In the genomic region with DNA sequence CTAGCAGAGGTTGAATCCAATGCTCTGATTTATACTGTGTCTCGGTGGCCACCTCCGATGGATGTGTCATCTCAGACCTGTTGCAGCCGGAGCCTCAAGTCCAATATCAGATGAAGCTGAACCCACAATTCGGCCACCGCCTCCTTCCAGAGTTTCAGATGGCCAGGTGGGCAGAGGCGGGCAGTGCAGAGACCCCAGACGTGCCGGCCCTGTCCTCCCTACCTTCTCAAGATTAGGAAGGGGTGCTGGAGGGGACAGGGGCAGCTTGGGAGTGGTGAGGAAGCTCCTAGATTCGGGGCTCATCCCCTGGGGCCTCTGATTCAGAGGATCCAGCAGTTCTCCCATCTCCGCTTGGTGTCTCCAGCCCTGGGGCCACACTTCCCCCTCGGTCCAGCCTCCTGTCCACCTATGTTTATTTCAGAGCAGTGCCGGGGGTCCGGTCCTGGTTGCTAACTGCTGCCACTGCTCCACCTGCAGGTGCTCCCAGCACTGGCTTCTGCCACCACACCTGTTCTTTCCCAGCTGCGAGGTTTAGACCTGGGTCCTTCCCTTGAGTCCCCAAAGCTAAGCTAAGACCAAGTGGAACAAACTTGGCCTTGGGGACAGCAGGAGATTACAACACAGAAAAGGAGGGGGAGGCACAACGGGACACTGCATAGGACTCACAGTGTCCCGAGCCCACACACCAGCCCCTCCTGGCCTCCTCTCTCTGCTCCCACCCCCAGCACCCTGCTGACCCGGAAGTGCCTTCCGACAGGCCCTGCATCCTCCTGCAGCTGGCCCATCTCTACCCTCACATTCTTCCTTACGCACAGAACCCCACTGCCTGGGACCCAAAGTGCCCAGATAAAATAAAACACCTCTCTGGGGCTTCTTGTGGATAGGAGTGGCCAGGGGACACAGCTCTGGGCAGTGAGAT, we compare ENCODE assay signal across 11 cellular contexts.
DNase-seq lines count a peak whose midpoint lies in the region; ATAC-seq and TF ChIP-seq lines count a peak whose summit lies in the region.
"Had no signal": no experiment of that assay in that cellular context is flagged by ENCODE, and none has a peak within 500 bp of the region (broad histone marks: within the 10 kb centered on the region; RNA-seq: fewer than 3 reads in every experiment).

No MANE protein-coding gene starts in this region.

- DNase-seq in COLO668 (lab: John Stamatoyannopoulos, UW; ENCODE audit: unreplicated experiment) = peak; percentile 46
- DNase-seq in HCT116 (ENCODE audit: low read depth, low spot score) = no peak
- DNase-seq in activated CD4-positive, alpha-beta memory T cell treated with anti-CD3 and anti-CD28 coated beads, Interleukin-2, amount 10 ng/mL, durations not matched to agents 7 days and 5 days = no peak
- DNase-seq in natural killer cell treated with Interleukin-12 subunit alpha and Interleukin-12 subunit beta and Interleukin-15 and Interleukin-18, amount 100 ng/mL, for 72 hours (ENCODE audit: low spot score) = peak; percentile 44
- no peak for DNase-seq in cardiac septum (ENCODE audit: low spot score)
- DNase-seq in 8988T = no peak
- DNase-seq: amniotic stem cell; DMS79 treated with DMSO at 0.1 percent for 48 hours; effector CD8-positive, alpha-beta T cell; NCI-H2081 had no signal

- H4K20me1 ChIP-seq in HCT116 (ENCODE audit: insufficient read depth) = no peaks in the 10 kb centered on the region

- BruUV-seq in HCT116 (replicated peaks; lab: Mats Ljungman, UMichigan) = no TSS peak

- H3K79me2 ChIP-seq in HCT116 (ENCODE audit: insufficient read depth, low read length) = no peaks in the 10 kb centered on the region

- TF ChIP-seq RAD21 in HCT116 (IDR thresholded peaks at IDR 0.05; ENCODE audit: low read depth) = no peak; the same call in 1 of the 2 replicates

- 0 out of 6 replicates have a peak, but pooled peaks of 2 of the 3 experiments have one; percentile 8 to 11 for TF ChIP-seq CTCF in HCT116 (IDR thresholded peaks at IDR 0.05 in 2 of 3, conservative IDR thresholded peaks at IDR 0.05 in 1 of 3; ENCODE audit: borderline replicate concordance in 1 of 3, insufficient read depth in 1 of 3, low read depth in 2 of 3, low read length in 2 of 3)

- H3K9me3 ChIP-seq in HCT116 (ENCODE audit: control insufficient read depth in 1 of 2, insufficient read depth in 1 of 2, low read depth in 1 of 2, low read length in 2 of 2) = no peaks in the 10 kb centered on the region

- ATAC-seq in HCT116 (no peak), HG03460 (IDR thresholded peaks at IDR 0.05; ENCODE audit: unreplicated experiment) (no peak)
- no peak for ATAC-seq in natural killer cell treated with Interleukin-12 subunit alpha and Interleukin-12 subunit beta and Interleukin-15 and Interleukin-18, amount 100 ng/mL, for 72 hours

- peaks cover 9% of the 10 kb centered on the region for H3K4me1 Mint-ChIP-seq in activated CD4-positive, alpha-beta memory T cell treated with anti-CD3 and anti-CD28 coated beads, Interleukin-2, amount 10 ng/mL, durations not matched to agents 7 days and 5 days
- peaks cover 6 to 9% of the 10 kb centered on the region in 2 donors for H3K4me1 Mint-ChIP-seq in natural killer cell treated with Interleukin-12 subunit alpha and Interleukin-12 subunit beta and Interleukin-15 and Interleukin-18, amount 100 ng/mL, for 72 hours (ENCODE audit: low read depth in 2 of 2)

- H3K27ac Mint-ChIP-seq in activated CD4-positive, alpha-beta memory T cell treated with anti-CD3 and anti-CD28 coated beads, Interleukin-2, amount 10 ng/mL, durations not matched to agents 7 days and 5 days = no peak overlapping the region
- no peak overlapping the region for H3K27ac Mint-ChIP-seq in natural killer cell treated with Interleukin-12 subunit alpha and Interleukin-12 subunit beta and Interleukin-15 and Interleukin-18, amount 100 ng/mL, for 72 hours

- H3K9ac ChIP-seq in HCT116 (ENCODE audit: low read length) = no peak overlapping the region

- H3K9me3 Mint-ChIP-seq in activated CD4-positive, alpha-beta memory T cell treated with anti-CD3 and anti-CD28 coated beads, Interleukin-2, amount 10 ng/mL, durations not matched to agents 7 days and 5 days = no peaks in the 10 kb centered on the region
- no peaks in the 10 kb centered on the region for H3K9me3 Mint-ChIP-seq in natural killer cell treated with Interleukin-12 subunit alpha and Interleukin-12 subunit beta and Interleukin-15 and Interleukin-18, amount 100 ng/mL, for 72 hours

- no peak for TF ChIP-seq POLR2A in HCT116 (IDR thresholded peaks at IDR 0.05; ENCODE audit: borderline replicate concordance, extremely low read depth, insufficient read depth, insufficient read length)

- H3K4me2 ChIP-seq in HCT116 (ENCODE audit: low read length) = peak overlapping the region; percentile 94; the same call in 1 of the 2 replicates

- POLR2A ChIA-PET in HCT116 (lab: Charles Lee) = no interaction called here
- POLR2A ChIA-PET in activated CD4-positive, alpha-beta memory T cell treated with anti-CD3 and anti-CD28 coated beads, Interleukin-2, amount 10 ng/mL, durations not matched to agents 7 days and 5 days (lab: Charles Lee) = no interaction called here

- no peak overlapping the region for H3K27ac ChIP-seq in HCT116 (ENCODE audit: low read depth, low read length)

- no peaks in the 10 kb centered on the region for H3K36me3 ChIP-seq in HCT116 (ENCODE audit: control insufficient read depth in 1 of 2, insufficient read depth in 2 of 2, low read length in 2 of 2)

- peaks cover 35% of the 10 kb centered on the region for H3K27me3 Mint-ChIP-seq in activated CD4-positive, alpha-beta memory T cell treated with anti-CD3 and anti-CD28 coated beads, Interleukin-2, amount 10 ng/mL, durations not matched to agents 7 days and 5 days
- peaks cover 0 to 8% of the 10 kb centered on the region in 2 donors for H3K27me3 Mint-ChIP-seq in natural killer cell treated with Interleukin-12 subunit alpha and Interleukin-12 subunit beta and Interleukin-15 and Interleukin-18, amount 100 ng/mL, for 72 hours

- CTCF ChIA-PET in HCT116 (lab: Charles Lee) = interaction anchor here (1.2 kb wide), 2 partner anchors 9 to 25 kb away, joined by 4 read pairs; no protein-coding TSS in a partner anchor
- CTCF ChIA-PET in activated CD4-positive, alpha-beta memory T cell treated with anti-CD3 and anti-CD28 coated beads, Interleukin-2, amount 10 ng/mL, durations not matched to agents 7 days and 5 days (lab: Charles Lee) = interaction anchor here (0.5 to 1.1 kb wide), 3 partner anchors 9 to 496 kb away, joined by 3 to 5 read pairs (median 3); no protein-coding TSS in a partner anchor

- RAD21 ChIA-PET in HCT116 (lab: Charles Lee; ENCODE audit: low non-redundant PET in 1 of 2, low total read pairs in 2 of 2, uncharacterized antibody in 2 of 2, unreplicated experiment in 2 of 2) = no interaction called here

- H3K36me3 Mint-ChIP-seq in activated CD4-positive, alpha-beta memory T cell treated with anti-CD3 and anti-CD28 coated beads, Interleukin-2, amount 10 ng/mL, durations not matched to agents 7 days and 5 days (ENCODE audit: low read depth) = peaks cover 3% of the 10 kb centered on the region
- no peaks in the 10 kb centered on the region for H3K36me3 Mint-ChIP-seq in natural killer cell treated with Interleukin-12 subunit alpha and Interleukin-12 subunit beta and Interleukin-15 and Interleukin-18, amount 100 ng/mL, for 72 hours

- H3K9me2 ChIP-seq in HCT116 (ENCODE audit: insufficient read depth) = no peaks in the 10 kb centered on the region

- H3K4me1 ChIP-seq in HCT116 (ENCODE audit: control insufficient read depth in 1 of 2, insufficient read depth in 2 of 2, low read length in 2 of 2) = peaks cover 7 to 24% of the 10 kb centered on the region in 2 experiments; a peak in 3 of 4 replicates

- no peak overlapping the region for H2AFZ ChIP-seq in HCT116 (ENCODE audit: low read depth, low read length, poor library complexity, severe bottlenecking)

- H3K27me3 ChIP-seq in HCT116 (ENCODE audit: insufficient read depth, low read length) = no peaks in the 10 kb centered on the region

- H3K4me3 ChIP-seq in HCT116 (replicated peaks in 1 of 2; ENCODE audit: low read depth in 1 of 2, low read length in 2 of 2) = no peak overlapping the region

- intact Hi-C loops in HCT116 (cut with micrococcal nuclease) = no loop called here
- intact Hi-C loops in cardiac septum (cut with DNase I) = no loop called here

- H3K4me3 Mint-ChIP-seq in activated CD4-positive, alpha-beta memory T cell treated with anti-CD3 and anti-CD28 coated beads, Interleukin-2, amount 10 ng/mL, durations not matched to agents 7 days and 5 days = peak overlapping the region; percentile 88
- H3K4me3 Mint-ChIP-seq in natural killer cell treated with Interleukin-12 subunit alpha and Interleukin-12 subunit beta and Interleukin-15 and Interleukin-18, amount 100 ng/mL, for 72 hours = peak overlapping the region; percentile 98

TF ChIP-seq in HCT116, 20 proteins besides CTCF, POLR2A, EP300 and RAD21:
- TF ChIP-seq FOSL1 (IDR thresholded peaks at IDR 0.05; ENCODE audit: low read depth) = no peak
- TF ChIP-seq, protein P1, sequence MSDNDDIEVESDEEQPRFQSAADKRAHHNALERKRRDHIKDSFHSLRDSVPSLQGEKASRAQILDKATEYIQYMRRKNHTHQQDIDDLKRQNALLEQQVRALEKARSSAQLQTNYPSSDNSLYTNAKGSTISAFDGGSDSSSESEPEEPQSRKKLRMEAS (IDR thresholded peaks at IDR 0.05) = no peak
- TF ChIP-seq, protein P2, sequence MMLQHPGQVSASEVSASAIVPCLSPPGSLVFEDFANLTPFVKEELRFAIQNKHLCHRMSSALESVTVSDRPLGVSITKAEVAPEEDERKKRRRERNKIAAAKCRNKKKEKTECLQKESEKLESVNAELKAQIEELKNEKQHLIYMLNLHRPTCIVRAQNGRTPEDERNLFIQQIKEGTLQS (IDR thresholded peaks at IDR 0.05) = no peak
- no peak for TF ChIP-seq EZH2 (IDR thresholded peaks at IDR 0.05)
- no peak for TF ChIP-seq JUND (IDR thresholded peaks at IDR 0.05)
- TF ChIP-seq POLR2AphosphoS5 (IDR thresholded peaks at IDR 0.05; ENCODE audit: low read depth, low read length) = no peak
- no peak for TF ChIP-seq SIN3A (IDR thresholded peaks at IDR 0.05; ENCODE audit: low read depth)
- TF ChIP-seq SP1 (IDR thresholded peaks at IDR 0.05; ENCODE audit: low read depth) = no peak
TF ChIP-seq in HCT116: peak in this region for 0.

Comparison
In these comparisons a context has a peak if more than half of its experiments do, and no peak if none do; other contexts are left out.
1. DNase-seq: peak in COLO668 (single experiment) and natural killer cell treated with Interleukin-12 subunit alpha and Interleukin-12 subunit beta and Interleukin-15 and Interleukin-18, amount 100 ng/mL, for 72 hours (single experiment); none in HCT116 (single experiment), activated CD4-positive, alpha-beta memory T cell treated with anti-CD3 and anti-CD28 coated beads, Interleukin-2, amount 10 ng/mL, durations not matched to agents 7 days and 5 days (single experiment), cardiac septum (single experiment) and 8988T (single experiment).